In the genomic region with DNA sequence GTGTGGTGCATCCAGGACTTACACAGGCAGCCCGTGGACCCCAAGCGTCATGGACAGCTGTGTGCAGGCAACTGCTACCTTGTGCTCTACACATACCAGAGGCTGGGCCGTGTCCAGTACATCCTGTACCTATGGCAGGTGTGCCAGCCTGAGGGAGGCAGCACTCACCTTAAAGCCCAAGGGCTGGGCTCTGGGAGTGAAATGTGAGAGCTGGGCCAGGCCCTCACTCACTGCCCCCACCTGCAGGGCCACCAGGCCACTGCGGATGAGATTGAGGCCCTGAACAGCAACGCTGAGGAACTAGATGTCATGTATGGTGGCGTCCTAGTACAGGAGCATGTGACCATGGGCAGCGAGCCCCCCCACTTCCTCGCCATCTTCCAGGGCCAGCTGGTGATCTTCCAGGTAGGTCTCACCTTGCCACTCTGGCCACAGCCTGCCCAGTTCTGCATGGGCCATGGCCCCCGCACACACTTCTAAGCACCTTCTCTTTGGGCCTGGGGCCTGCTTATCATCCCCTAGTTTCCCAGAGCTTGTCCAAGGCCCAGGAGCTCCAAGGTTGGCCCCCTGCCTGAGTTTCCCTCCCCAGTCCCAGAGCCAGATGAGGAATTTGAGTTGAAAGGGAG, we compare ENCODE assay signal across 10 cellular contexts. TPM values are rescaled to one million over a fixed set of nuclear protein-coding genes. Genes with fewer than 3 reads are reported as not detected.
DNase-seq lines count a peak whose midpoint lies in the region; ATAC-seq and TF ChIP-seq lines count a peak whose summit lies in the region.
"Had no signal": no experiment of that assay in that cellular context is flagged by ENCODE, and none has a peak within 500 bp of the region (broad histone marks: within the 10 kb centered on the region; RNA-seq: fewer than 3 reads in every experiment).

No MANE protein-coding gene starts in this region.

- no peak for TF ChIP-seq EP300 in sigmoid colon (IDR thresholded peaks at IDR 0.05)

- TF ChIP-seq CTCF in Loucy (conservative IDR thresholded peaks at IDR 0.05; ENCODE audit: low read length), result peak; percentile 42
- peak; percentile 22 for TF ChIP-seq CTCF in endothelial cell (IDR thresholded peaks at IDR 0.05; ENCODE audit: unreplicated experiment)
- TF ChIP-seq CTCF in sigmoid colon (IDR thresholded peaks at IDR 0.05), result no peak

- H4K20me1 ChIP-seq in Loucy (ENCODE audit: insufficient read depth, low read length, poor library complexity, severe bottlenecking), result no peaks in the 10 kb centered on the region

- H3K4me1 ChIP-seq in Loucy (ENCODE audit: insufficient read depth, low read length, poor library complexity, severe bottlenecking), result no peaks in the 10 kb centered on the region
- H3K4me1 ChIP-seq in sigmoid colon, result peaks cover 0 to 35% (median 18%) of the 10 kb centered on the region in 4 donors

- no peaks in the 10 kb centered on the region for H3K9me2 ChIP-seq in Loucy (replicated peaks; ENCODE audit: low read depth, low read length)

- no peaks in the 10 kb centered on the region for H3K79me2 ChIP-seq in Loucy (ENCODE audit: insufficient read depth, low read length)

- H3K4me3 ChIP-seq in Loucy (ENCODE audit: low read length, poor library complexity, severe bottlenecking) (no peak overlapping the region), sigmoid colon (no peak overlapping the region)
- H3K4me3 ChIP-seq: cardiac muscle cell had no signal

- H2AFZ ChIP-seq in Loucy (ENCODE audit: low read length), result no peak overlapping the region

- H3K27ac Mint-ChIP-seq in activated CD4-positive, alpha-beta memory T cell treated with anti-CD3 and anti-CD28 coated beads for 36 hours, result no peak overlapping the region
- no peak overlapping the region for H3K27ac Mint-ChIP-seq in activated CD4-positive, alpha-beta memory T cell treated with anti-CD3 and anti-CD28 coated beads, Interleukin-2, amount 10 ng/mL, durations not matched to agents 7 days and 5 days
- H3K27ac Mint-ChIP-seq in endothelial cell (ENCODE audit: unreplicated experiment), result no peak overlapping the region

- no peaks in the 10 kb centered on the region for H3K27me3 ChIP-seq in Loucy (ENCODE audit: insufficient read depth, low read length, poor library complexity, severe bottlenecking)
- H3K27me3 ChIP-seq in sigmoid colon, result no peaks in the 10 kb centered on the region
- H3K27me3 ChIP-seq: cardiac muscle cell had no signal

- H3K27me3 Mint-ChIP-seq in activated CD4-positive, alpha-beta memory T cell treated with anti-CD3 and anti-CD28 coated beads for 36 hours, result no peaks in the 10 kb centered on the region
- H3K27me3 Mint-ChIP-seq in activated CD4-positive, alpha-beta memory T cell treated with anti-CD3 and anti-CD28 coated beads, Interleukin-2, amount 10 ng/mL, durations not matched to agents 7 days and 5 days, result no peaks in the 10 kb centered on the region
- peaks cover 13% of the 10 kb centered on the region for H3K27me3 Mint-ChIP-seq in endothelial cell (ENCODE audit: unreplicated experiment)

- ATAC-seq in HG03342 (IDR thresholded peaks at IDR 0.05; ENCODE audit: unreplicated experiment), result no peak

- peaks cover 44% of the 10 kb centered on the region for H3K4me1 Mint-ChIP-seq in activated CD4-positive, alpha-beta memory T cell treated with anti-CD3 and anti-CD28 coated beads for 36 hours (ENCODE audit: low read depth)
- H3K4me1 Mint-ChIP-seq in activated CD4-positive, alpha-beta memory T cell treated with anti-CD3 and anti-CD28 coated beads, Interleukin-2, amount 10 ng/mL, durations not matched to agents 7 days and 5 days, result peaks cover 43% of the 10 kb centered on the region
- peaks cover 16% of the 10 kb centered on the region for H3K4me1 Mint-ChIP-seq in endothelial cell (ENCODE audit: unreplicated experiment)

- CTCF ChIA-PET in activated CD4-positive, alpha-beta memory T cell treated with anti-CD3 and anti-CD28 coated beads for 36 hours (lab: Charles Lee), result interaction anchor here (0.7 to 1.7 kb wide), 6 partner anchors 16 to 67 kb away, joined by 3 to 11 read pairs (median 4); no protein-coding TSS in a partner anchor
- CTCF ChIA-PET in activated CD4-positive, alpha-beta memory T cell treated with anti-CD3 and anti-CD28 coated beads, Interleukin-2, amount 10 ng/mL, durations not matched to agents 7 days and 5 days (lab: Charles Lee), result interaction anchor here (0.7 to 1.2 kb wide), 3 partner anchors 9 to 44 kb away, joined by 3 read pairs; a partner anchor contains a TSS

- intact Hi-C loops in activated CD4-positive, alpha-beta memory T cell treated with anti-CD3 and anti-CD28 coated beads for 36 hours (cut with micrococcal nuclease), result no loop called here
- intact Hi-C loops in sigmoid colon (cut with DNase I), result loop anchor here (2.0 kb wide), 1 partner anchor 147 kb away; no protein-coding TSS in a partner anchor

- WGBS in sigmoid colon, 2 donors, result 72 to 90% methylated on average over 9 of the region's 9 CpGs

- H3K4me2 ChIP-seq in Loucy (ENCODE audit: low read depth, low read length, poor library complexity, severe bottlenecking), result no peak overlapping the region

- DNase-seq in activated CD4-positive, alpha-beta memory T cell treated with anti-CD3 and anti-CD28 coated beads for 36 hours, result peak; percentile 9
- DNase-seq in activated CD4-positive, alpha-beta memory T cell treated with anti-CD3 and anti-CD28 coated beads, Interleukin-2, amount 10 ng/mL, durations not matched to agents 7 days and 5 days, result no peak
- DNase-seq in endothelial cell (ENCODE audit: low spot score) (no peak), sigmoid colon (peak; percentile 63), HuH-7.5 (ENCODE audit: low spot score) (no peak)
- DNase-seq in activated CD4-positive, alpha-beta T cell treated with anti-CD3 and anti-CD28 coated beads for 48 hours, result no peak
- DNase-seq: NCI-H1694 had no signal

- no peak for TF ChIP-seq POLR2A in sigmoid colon (IDR thresholded peaks at IDR 0.05)

- POLR2A ChIA-PET in activated CD4-positive, alpha-beta memory T cell treated with anti-CD3 and anti-CD28 coated beads for 36 hours (lab: Charles Lee), result no interaction called here
- POLR2A ChIA-PET in activated CD4-positive, alpha-beta memory T cell treated with anti-CD3 and anti-CD28 coated beads, Interleukin-2, amount 10 ng/mL, durations not matched to agents 7 days and 5 days (lab: Charles Lee), result interaction anchor here (1.0 to 1.7 kb wide), 4 partner anchors 20 to 164 kb away, joined by 3 to 6 read pairs (median 4); a partner anchor contains a TSS

- H3K4me3 Mint-ChIP-seq in activated CD4-positive, alpha-beta memory T cell treated with anti-CD3 and anti-CD28 coated beads for 36 hours, result no peak overlapping the region
- H3K4me3 Mint-ChIP-seq in activated CD4-positive, alpha-beta memory T cell treated with anti-CD3 and anti-CD28 coated beads, Interleukin-2, amount 10 ng/mL, durations not matched to agents 7 days and 5 days, result no peak overlapping the region
- no peak overlapping the region for H3K4me3 Mint-ChIP-seq in endothelial cell (ENCODE audit: unreplicated experiment)

- no peak overlapping the region for H3K27ac ChIP-seq in sigmoid colon
- H3K27ac ChIP-seq: cardiac muscle cell had no signal

- H3K9ac ChIP-seq in Loucy (ENCODE audit: low read depth, low read length, poor library complexity, severe bottlenecking), result no peak overlapping the region

- H3F3A ChIP-seq in Loucy (ENCODE audit: low read depth), result no peaks in the 10 kb centered on the region

- H3K9me3 Mint-ChIP-seq in activated CD4-positive, alpha-beta memory T cell treated with anti-CD3 and anti-CD28 coated beads for 36 hours, result no peaks in the 10 kb centered on the region
- H3K9me3 Mint-ChIP-seq in activated CD4-positive, alpha-beta memory T cell treated with anti-CD3 and anti-CD28 coated beads, Interleukin-2, amount 10 ng/mL, durations not matched to agents 7 days and 5 days, result no peaks in the 10 kb centered on the region
- no peaks in the 10 kb centered on the region for H3K9me3 Mint-ChIP-seq in endothelial cell (ENCODE audit: unreplicated experiment)

- H3K36me3 ChIP-seq in Loucy (ENCODE audit: insufficient read depth, low read length) (peaks cover 15% of the 10 kb centered on the region; the same call in 1 of the 2 replicates), sigmoid colon (peaks cover 0 to 24% (median 5%) of the 10 kb centered on the region in 4 donors)
- H3K36me3 ChIP-seq: cardiac muscle cell had no signal

- H3K9me3 ChIP-seq in Loucy (ENCODE audit: insufficient read depth, low read depth, low read length), result no peaks in the 10 kb centered on the region
- no peaks in the 10 kb centered on the region for H3K9me3 ChIP-seq in sigmoid colon

- H3K36me3 Mint-ChIP-seq in activated CD4-positive, alpha-beta memory T cell treated with anti-CD3 and anti-CD28 coated beads for 36 hours, result peaks cover 11% of the 10 kb centered on the region
- peaks cover 31% of the 10 kb centered on the region for H3K36me3 Mint-ChIP-seq in activated CD4-positive, alpha-beta memory T cell treated with anti-CD3 and anti-CD28 coated beads, Interleukin-2, amount 10 ng/mL, durations not matched to agents 7 days and 5 days (ENCODE audit: low read depth)
- H3K36me3 Mint-ChIP-seq in endothelial cell (ENCODE audit: low read depth, unreplicated experiment), result peaks cover 25% of the 10 kb centered on the region

RNA-seq across cellular contexts. Expression of a gene that starts 11.0 kb away (rescaled TPM):
- total RNA-seq in activated CD4-positive, alpha-beta memory T cell treated with anti-CD3 and anti-CD28 coated beads for 36 hours, result 10 to 100 TPM in 1 of 2 experiments, 1 to 10 TPM in 1; 9.9 to 11.3 TPM
- 10 to 100 TPM; 18.4 to 18.7 TPM for total RNA-seq in activated CD4-positive, alpha-beta memory T cell treated with anti-CD3 and anti-CD28 coated beads, Interleukin-2, amount 10 ng/mL, durations not matched to agents 7 days and 5 days
- total RNA-seq in endothelial cell (ENCODE audit: unreplicated experiment), result 13.7 TPM
- 1 to 10 TPM; 5.3 to 8.3 (median 6.6) TPM for total RNA-seq in sigmoid colon
- 100 to 1,000 TPM in 1 of 3 donors, 10 to 100 TPM in 2; 81.7 to 175 (median 97.0) TPM for polyA plus RNA-seq in sigmoid colon

RNA-seq across cellular contexts. Expression of a gene that starts 27.9 kb away (rescaled TPM):
- 10 to 100 TPM; 17.3 to 17.6 TPM for total RNA-seq in activated CD4-positive, alpha-beta memory T cell treated with anti-CD3 and anti-CD28 coated beads for 36 hours
- total RNA-seq in activated CD4-positive, alpha-beta memory T cell treated with anti-CD3 and anti-CD28 coated beads, Interleukin-2, amount 10 ng/mL, durations not matched to agents 7 days and 5 days, result 10 to 100 TPM; 36.2 to 38.0 TPM
- total RNA-seq in endothelial cell (ENCODE audit: unreplicated experiment) (22.4 TPM), sigmoid colon (10 to 100 TPM; 10.3 to 22.7 (median 14.2) TPM)
- 100 to 1,000 TPM in 1 of 3 donors, 10 to 100 TPM in 2; 29.0 to 139 (median 85.9) TPM for polyA plus RNA-seq in sigmoid colon

RNA-seq across cellular contexts. Expression of a gene that starts 37.4 kb away (rescaled TPM):
- total RNA-seq in activated CD4-positive, alpha-beta memory T cell treated with anti-CD3 and anti-CD28 coated beads for 36 hours, result 1 to 10 TPM in 1 of 2 experiments, under 1 TPM in 1; 0.70 to 1.1 TPM
- 1 to 10 TPM; 3.8 to 4.2 TPM for total RNA-seq in activated CD4-positive, alpha-beta memory T cell treated with anti-CD3 and anti-CD28 coated beads, Interleukin-2, amount 10 ng/mL, durations not matched to agents 7 days and 5 days
- total RNA-seq in endothelial cell (ENCODE audit: unreplicated experiment) (0.62 TPM), sigmoid colon (under 1 TPM; 0.16 to 0.41 (median 0.32) TPM)
- polyA plus RNA-seq in sigmoid colon, result under 1 TPM; 0.42 to 0.60 (median 0.46) TPM
- polyA plus RNA-seq: cardiac muscle cell had no signal

Comparison
In these comparisons a context has a peak if more than half of its experiments do, and no peak if none do; other contexts are left out.
1. DNase-seq: peak in activated CD4-positive, alpha-beta memory T cell treated with anti-CD3 and anti-CD28 coated beads for 36 hours (single experiment) and sigmoid colon (single experiment); none in activated CD4-positive, alpha-beta memory T cell treated with anti-CD3 and anti-CD28 coated beads, Interleukin-2, amount 10 ng/mL, durations not matched to agents 7 days and 5 days (single experiment), endothelial cell (single experiment), activated CD4-positive, alpha-beta T cell treated with anti-CD3 and anti-CD28 coated beads for 48 hours (single experiment) and HuH-7.5 (single experiment).
2. CTCF ChIP-seq: peak in Loucy (single experiment) and endothelial cell (single experiment); none in sigmoid colon (0 of 4).